ENCODE assay signal across 25 cellular contexts in the genomic region with DNA sequence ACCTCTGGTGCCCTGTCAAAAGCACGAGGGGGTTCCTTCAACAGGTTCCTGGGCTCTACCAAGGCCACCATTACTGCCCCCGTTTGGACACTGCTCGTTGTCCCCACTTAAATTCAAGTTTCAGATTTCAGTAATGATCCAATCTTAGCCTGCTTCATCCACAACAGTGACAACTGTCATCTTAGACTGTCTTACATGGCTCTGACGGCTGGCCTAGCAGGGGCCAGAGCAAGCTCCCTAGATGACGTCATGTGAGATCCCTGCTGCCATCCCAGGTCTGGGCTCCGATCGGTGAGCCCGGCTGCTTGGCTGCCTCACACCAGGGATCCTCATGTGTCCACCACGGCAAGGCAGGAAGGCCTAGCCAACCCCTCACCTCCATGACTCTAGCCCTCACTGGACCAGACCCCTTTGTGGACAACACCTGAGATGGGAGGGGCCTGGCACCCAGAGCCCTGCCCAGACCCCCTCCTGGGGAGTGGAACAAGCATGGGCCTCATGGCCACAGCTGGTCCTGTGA.
DNase-seq lines count a peak whose midpoint lies in the region; ATAC-seq and TF ChIP-seq lines count a peak whose summit lies in the region.
"Had no signal": no experiment of that assay in that cellular context is flagged by ENCODE, and none has a peak within 500 bp of the region (broad histone marks: within the 10 kb centered on the region; RNA-seq: fewer than 3 reads in every experiment).

No MANE protein-coding gene starts in this region.

- CTCF ChIA-PET in activated B cell treated with CpG ODN at 0.5 μM for 24 hours (lab: Charles Lee) = interaction anchor here (0.8 kb wide), 1 partner anchor 27 kb away, joined by 3 read pairs; no protein-coding TSS in a partner anchor

- TF ChIP-seq POLR2A in ovary (IDR thresholded peaks at IDR 0.05) = no peak

- peaks cover 59% of the 10 kb centered on the region for H3K36me3 Mint-ChIP-seq in activated B cell treated with CpG ODN at 0.5 μM for 24 hours (ENCODE audit: low read depth)

- 89 to 93% (median 91%) methylated on average over 9 of the region's 9 CpGs for WGBS in ovary, 3 donors
- 93% methylated on average over 9 of the region's 9 CpGs for WGBS in hepatocyte (ENCODE audit: low lambda C conversion rate, missing lambda C conversion rate)

- no peaks in the 10 kb centered on the region for H3K27me3 ChIP-seq in left ventricle myocardium inferior (ENCODE audit: low read depth)
- H3K27me3 ChIP-seq in layer of hippocampus (ENCODE audit: control insufficient read depth, insufficient read depth, low read length) = no peaks in the 10 kb centered on the region
- H3K27me3 ChIP-seq in ovary = no peaks in the 10 kb centered on the region
- no peaks in the 10 kb centered on the region for H3K27me3 ChIP-seq in hepatocyte
- H3K27me3 ChIP-seq: right lobe of liver, stomach, tibial nerve had no signal

- no peaks in the 10 kb centered on the region for H4K20me1 ChIP-seq in hepatocyte (ENCODE audit: insufficient read depth, poor library complexity, severe bottlenecking)

- H3K27me3 Mint-ChIP-seq in activated B cell treated with CpG ODN at 0.5 μM for 24 hours = no peaks in the 10 kb centered on the region
- H3K27me3 Mint-ChIP-seq: activated CD8-positive, alpha-beta memory T cell treated with anti-CD3 and anti-CD28 coated beads, Interleukin-2, amount 10 ng/mL, durations not matched to agents 7 days and 5 days had no signal

- no peak overlapping the region for H3K4me3 ChIP-seq in left ventricle myocardium inferior
- no peak overlapping the region for H3K4me3 ChIP-seq in ovary
- no peak overlapping the region for H3K4me3 ChIP-seq in hepatocyte
- H3K4me3 ChIP-seq: A549, mucosa of descending colon, right lobe of liver, stomach, tibial nerve had no signal

- H3K36me3 ChIP-seq in left ventricle myocardium inferior (peaks cover 6% of the 10 kb centered on the region), ovary (no peaks in the 10 kb centered on the region), hepatocyte (replicated peaks; ENCODE audit: insufficient read depth, low read depth) (no peaks in the 10 kb centered on the region)
- H3K36me3 ChIP-seq: right lobe of liver had no signal

- TF ChIP-seq CTCF in left ventricle myocardium inferior (IDR thresholded peaks at IDR 0.05; ENCODE audit: borderline replicate concordance) = no peak
- TF ChIP-seq CTCF in activated B cell treated with CpG ODN at 0.5 μM for 24 hours (IDR thresholded peaks at IDR 0.05) = no peak
- TF ChIP-seq CTCF in ovary (IDR thresholded peaks at IDR 0.05) = no peak
- no peak for TF ChIP-seq CTCF in hepatocyte (IDR thresholded peaks at IDR 0.05; ENCODE audit: poor library complexity)

- peaks cover 88% of the 10 kb centered on the region for H3K4me1 ChIP-seq in left ventricle myocardium inferior
- H3K4me1 ChIP-seq in ovary (ENCODE audit: insufficient read depth) = peaks cover 21% of the 10 kb centered on the region
- H3K4me1 ChIP-seq in hepatocyte (ENCODE audit: insufficient read depth) = peaks cover 9% of the 10 kb centered on the region

- H3K79me2 ChIP-seq in hepatocyte = peaks cover 44% of the 10 kb centered on the region

- no peaks in the 10 kb centered on the region for H3K9me2 ChIP-seq in hepatocyte (replicated peaks; ENCODE audit: insufficient read depth)
- H3K9me2 ChIP-seq: SK-N-SH had no signal

- intact Hi-C loops in left ventricle myocardium superior (cut with micrococcal nuclease) (no loop called here), left ventricle myocardium inferior (cut with micrococcal nuclease) (no loop called here), activated B cell treated with CpG ODN at 0.5 μM for 24 hours (cut with micrococcal nuclease) (no loop called here), ovary (cut with DNase I) (no loop called here)

- peaks cover 57% of the 10 kb centered on the region for H3K4me1 Mint-ChIP-seq in activated B cell treated with CpG ODN at 0.5 μM for 24 hours

- H2AFZ ChIP-seq in hepatocyte = no peak overlapping the region

- no peak overlapping the region for H3K27ac ChIP-seq in left ventricle myocardium inferior (replicated peaks)
- H3K27ac ChIP-seq in layer of hippocampus (ENCODE audit: low read depth, low read length) = peak overlapping the region; percentile 49
- peak overlapping the region; percentile 72 for H3K27ac ChIP-seq in substantia nigra (ENCODE audit: low read depth, low read length, poor library complexity, severe bottlenecking)
- H3K27ac ChIP-seq in ovary = no peak overlapping the region
- H3K27ac ChIP-seq in hepatocyte = no peak overlapping the region
- H3K27ac ChIP-seq: A549, right lobe of liver, WERI-Rb-1 had no signal

- H3K9me3 ChIP-seq in left ventricle myocardium inferior (replicated peaks) (no peaks in the 10 kb centered on the region), ovary (no peaks in the 10 kb centered on the region), hepatocyte (ENCODE audit: low read depth) (no peaks in the 10 kb centered on the region)
- H3K9me3 ChIP-seq: A549, mucosa of descending colon, right lobe of liver, SK-N-SH, stomach, tibial nerve had no signal

- H3K27ac Mint-ChIP-seq in activated B cell treated with CpG ODN at 0.5 μM for 24 hours = peak overlapping the region; percentile 74
- H3K27ac Mint-ChIP-seq: activated CD8-positive, alpha-beta memory T cell treated with anti-CD3 and anti-CD28 coated beads, Interleukin-2, amount 10 ng/mL, durations not matched to agents 7 days and 5 days; activated T-helper 1 cell treated with anti-CD3 and anti-CD28 coated beads, Interleukin-12 subunit alpha, Interleukin-12 subunit beta, Interleukin-2, Interleukin-4 antibody, amounts not matched to agents 30 ng/mL and 10 ng/mL and 1 ng/mL, durations not matched to agents 14 hours and 24 hours and 36 hours had no signal

- no peak for ATAC-seq in left ventricle myocardium superior
- no peak for ATAC-seq in activated B cell treated with CpG ODN at 0.5 μM for 24 hours (ENCODE audit: low read depth)
- ATAC-seq: A549; activated CD8-positive, alpha-beta memory T cell treated with anti-CD3 and anti-CD28 coated beads, Interleukin-2, amount 10 ng/mL, durations not matched to agents 7 days and 5 days; mucosa of descending colon; right lobe of liver had no signal

- TF ChIP-seq EP300 in ovary (IDR thresholded peaks at IDR 0.05) = no peak

- POLR2A ChIA-PET in activated B cell treated with CpG ODN at 0.5 μM for 24 hours (lab: Charles Lee) = no interaction called here

- no peak overlapping the region for H3K4me2 ChIP-seq in hepatocyte
- H3K4me2 ChIP-seq: A549, SK-N-SH had no signal

- peak; percentile 18 for DNase-seq in left ventricle myocardium superior
- DNase-seq in left ventricle myocardium inferior = no peak
- DNase-seq in activated B cell treated with CpG ODN at 0.5 μM for 24 hours = no peak
- peak in 1 of 49 donors; percentile 70 for DNase-seq in substantia nigra (lab: John Stamatoyannopoulos, UW)
- no peak for DNase-seq in midbrain (lab: John Stamatoyannopoulos, UW)
- DNase-seq in ovary = no peak
- DNase-seq in hepatocyte (ENCODE audit: low spot score) = no peak
- DNase-seq: activated CD4-positive, alpha-beta T cell treated with anti-CD3 and anti-CD28 coated beads, Interleukin-2, amount 50 U/mL, for 1 hour; activated CD8-positive, alpha-beta memory T cell treated with anti-CD3 and anti-CD28 coated beads, Interleukin-2, amount 10 ng/mL, durations not matched to agents 7 days and 5 days; activated naive CD4-positive, alpha-beta T cell treated with anti-CD3 and anti-CD28 coated beads, Interleukin-2, amount 50 U/mL, for 16 hours; AML-193; amygdala; GOT3; NCI-H446 treated with DMSO at 0.1 percent for 48 hours; NCI-H82; right lobe of liver; SK-N-SH; stomach; WERI-Rb-1 had no signal

- H3K4me3 Mint-ChIP-seq in activated B cell treated with CpG ODN at 0.5 μM for 24 hours = peak overlapping the region; percentile 24
- H3K4me3 Mint-ChIP-seq: activated CD8-positive, alpha-beta memory T cell treated with anti-CD3 and anti-CD28 coated beads, Interleukin-2, amount 10 ng/mL, durations not matched to agents 7 days and 5 days; activated T-helper 1 cell treated with anti-CD3 and anti-CD28 coated beads, Interleukin-12 subunit alpha, Interleukin-12 subunit beta, Interleukin-2, Interleukin-4 antibody, amounts not matched to agents 30 ng/mL and 10 ng/mL and 1 ng/mL, durations not matched to agents 14 hours and 24 hours and 36 hours; neural crest cell had no signal

- H3K9me3 Mint-ChIP-seq in activated B cell treated with CpG ODN at 0.5 μM for 24 hours = no peaks in the 10 kb centered on the region
- H3K9me3 Mint-ChIP-seq: activated T-helper 1 cell treated with anti-CD3 and anti-CD28 coated beads, Interleukin-12 subunit alpha, Interleukin-12 subunit beta, Interleukin-2, Interleukin-4 antibody, amounts not matched to agents 30 ng/mL and 10 ng/mL and 1 ng/mL, durations not matched to agents 14 hours and 24 hours and 36 hours; neural crest cell had no signal

Comparison
In these comparisons a context has a peak if more than half of its experiments do, and no peak if none do; other contexts are left out.
1. H3K27ac ChIP-seq: peak in layer of hippocampus (single experiment) and substantia nigra (single experiment); none in left ventricle myocardium inferior (single experiment), ovary (0 of 2) and hepatocyte (single experiment).